Comparison of ENCODE assay signal across 19 cellular contexts in the genomic region with DNA sequence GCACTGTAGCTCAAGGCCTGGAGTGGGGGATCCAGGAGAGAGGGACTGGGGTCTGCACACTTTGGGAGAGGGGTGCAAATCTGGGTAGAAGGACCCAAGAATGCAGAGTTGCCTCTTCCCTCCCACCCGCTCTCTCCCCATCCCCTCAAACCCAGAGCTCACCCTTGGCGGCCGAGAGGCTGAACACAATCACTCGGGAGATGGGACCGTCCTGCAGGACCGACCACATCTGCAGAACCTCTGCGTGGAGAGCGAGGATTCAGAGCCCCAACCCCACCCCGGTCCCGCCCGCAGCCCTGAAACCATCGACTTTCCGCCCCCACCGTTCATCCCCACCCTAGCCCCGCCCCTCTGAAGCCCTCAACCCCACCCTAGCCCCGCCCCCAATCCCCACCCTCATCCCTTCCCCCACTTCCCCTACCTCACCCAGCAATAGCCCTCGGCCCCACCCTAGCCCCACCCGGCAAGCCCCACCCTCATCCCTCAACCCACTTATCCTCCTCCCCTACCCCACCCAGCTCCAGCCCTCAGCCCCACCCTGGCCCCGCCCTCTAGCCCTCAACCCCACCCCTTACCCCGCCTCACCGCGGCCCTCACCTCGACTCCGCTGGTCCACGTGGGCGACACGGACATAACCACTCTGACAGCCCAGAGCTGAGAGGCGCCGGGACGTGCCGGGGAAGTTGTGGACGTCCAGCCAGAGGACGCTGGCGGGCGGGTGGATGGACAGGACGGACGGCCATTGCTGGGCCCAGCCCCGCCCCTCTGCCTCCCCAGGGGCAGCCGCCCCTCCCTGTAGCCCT. TPM values are rescaled to one million over a fixed set of nuclear protein-coding genes. Genes with fewer than 3 reads are reported as not detected.
A peak's percentile ranks its signal among the peaks of the same experiment; 100 is the strongest.
DNase-seq lines count a peak whose midpoint lies in the region.
"Had no signal": no experiment of that assay in that cellular context is flagged by ENCODE, and none has a peak within 500 bp of the region (broad histone marks: within the 10 kb centered on the region; RNA-seq: fewer than 3 reads in every experiment).

No MANE protein-coding gene starts in this region.

- no peaks in the 10 kb centered on the region for H3K36me3 Mint-ChIP-seq in activated CD4-positive, alpha-beta memory T cell treated with anti-CD3 and anti-CD28 coated beads for 36 hours

- no peaks in the 10 kb centered on the region for H3K9me3 ChIP-seq in HUES6 (ENCODE audit: control insufficient read depth, insufficient read depth, low read depth, low read length)
- H3K9me3 ChIP-seq in effector memory CD4-positive, alpha-beta T cell (ENCODE audit: control insufficient read depth, low read length), result no peaks in the 10 kb centered on the region
- H3K9me3 ChIP-seq: ascending aorta had no signal

- H3K9ac ChIP-seq in HUES6 (ENCODE audit: low read length), result no peak overlapping the region

- peaks cover 6% of the 10 kb centered on the region for H3K4me1 Mint-ChIP-seq in activated CD4-positive, alpha-beta memory T cell treated with anti-CD3 and anti-CD28 coated beads for 36 hours (ENCODE audit: low read depth)

- peaks cover 3% of the 10 kb centered on the region; the same call in 1 of the 2 replicates for H3K36me3 ChIP-seq in HUES6 (ENCODE audit: control insufficient read depth, insufficient read depth, low read length)
- H3K36me3 ChIP-seq in effector memory CD4-positive, alpha-beta T cell (ENCODE audit: control insufficient read depth, insufficient read depth, low read length), result no peaks in the 10 kb centered on the region
- H3K36me3 ChIP-seq: ascending aorta had no signal

- H3K27me3 ChIP-seq in HUES6 (ENCODE audit: control insufficient read depth, insufficient read depth, low read length), result no peaks in the 10 kb centered on the region
- H3K27me3 ChIP-seq in effector memory CD4-positive, alpha-beta T cell (replicated peaks; ENCODE audit: control insufficient read depth, insufficient read depth, low read length, poor library complexity, severe bottlenecking), result no peaks in the 10 kb centered on the region
- H3K27me3 ChIP-seq: ascending aorta had no signal

- CTCF ChIA-PET in activated CD4-positive, alpha-beta memory T cell treated with anti-CD3 and anti-CD28 coated beads for 36 hours (lab: Charles Lee), result interaction anchor here (0.8 kb wide), 1 partner anchor 43 kb away, joined by 3 read pairs; no protein-coding TSS in a partner anchor

- intact Hi-C loops in activated CD4-positive, alpha-beta memory T cell treated with anti-CD3 and anti-CD28 coated beads for 36 hours (cut with micrococcal nuclease), result no loop called here

- no peak overlapping the region for H3K27ac ChIP-seq in HUES6 (ENCODE audit: low read depth, low read length)
- H3K27ac ChIP-seq in effector memory CD4-positive, alpha-beta T cell (ENCODE audit: insufficient read depth, low read length, poor library complexity, severe bottlenecking), result no peak overlapping the region
- H3K27ac ChIP-seq: ascending aorta had no signal

- H3K4me3 Mint-ChIP-seq in activated CD4-positive, alpha-beta memory T cell treated with anti-CD3 and anti-CD28 coated beads for 36 hours, result no peak overlapping the region
- H3K4me3 Mint-ChIP-seq: activated CD4-positive, alpha-beta T cell treated with anti-CD3 and anti-CD28 coated beads, Interleukin-2, amount 10 ng/mL, durations not matched to agents 24 days and 14 days; immature natural killer cell; T-helper 1 cell treated with Interleukin-12 subunit alpha and Interleukin-12 subunit beta and Interleukin-4 antibody, amounts not matched to agents 30 μg/mL and 1 μg/mL, for 36 hours had no signal

- H3K27ac Mint-ChIP-seq in activated CD4-positive, alpha-beta memory T cell treated with anti-CD3 and anti-CD28 coated beads for 36 hours, result no peak overlapping the region
- H3K27ac Mint-ChIP-seq: activated CD4-positive, alpha-beta T cell treated with anti-CD3 and anti-CD28 coated beads, Interleukin-2, amount 10 ng/mL, durations not matched to agents 24 days and 14 days; T-helper 1 cell treated with Interleukin-12 subunit alpha and Interleukin-12 subunit beta and Interleukin-4 antibody, amounts not matched to agents 30 μg/mL and 1 μg/mL, for 36 hours had no signal

- peak overlapping the region; percentile 68 for H3K4me3 ChIP-seq in HUES6 (ENCODE audit: low read depth, low read length)
- H3K4me3 ChIP-seq in effector memory CD4-positive, alpha-beta T cell (ENCODE audit: insufficient read depth, low read depth, low read length, poor library complexity, severe bottlenecking), result no peak overlapping the region
- H3K4me3 ChIP-seq: ascending aorta had no signal

- no peaks in the 10 kb centered on the region for H3K9me3 Mint-ChIP-seq in activated CD4-positive, alpha-beta memory T cell treated with anti-CD3 and anti-CD28 coated beads for 36 hours
- H3K9me3 Mint-ChIP-seq: activated CD4-positive, alpha-beta T cell treated with anti-CD3 and anti-CD28 coated beads, Interleukin-2, amount 10 ng/mL, durations not matched to agents 24 days and 14 days; T-helper 1 cell treated with Interleukin-12 subunit alpha and Interleukin-12 subunit beta and Interleukin-4 antibody, amounts not matched to agents 30 μg/mL and 1 μg/mL, for 36 hours had no signal

- no peaks in the 10 kb centered on the region for H3K27me3 Mint-ChIP-seq in activated CD4-positive, alpha-beta memory T cell treated with anti-CD3 and anti-CD28 coated beads for 36 hours
- H3K27me3 Mint-ChIP-seq: activated CD4-positive, alpha-beta T cell treated with anti-CD3 and anti-CD28 coated beads, Interleukin-2, amount 10 ng/mL, durations not matched to agents 24 days and 14 days had no signal

- peak; percentile 13 for DNase-seq in AG08395 (ENCODE audit: low spot score)
- DNase-seq in dermis blood vessel endothelial cell, result peak; percentile 30
- peak; percentile 94 for DNase-seq in iPS-NIHi7 (ENCODE audit: extremely low spot score)
- DNase-seq in activated CD4-positive, alpha-beta T cell treated with anti-CD3 and anti-CD28 coated beads for 48 hours, result no peak
- no peak for DNase-seq in effector memory CD4-positive, alpha-beta T cell
- DNase-seq in GM19240 (ENCODE audit: insufficient read length, low spot score), result no peak
- no peak for DNase-seq in activated CD4-positive, alpha-beta memory T cell treated with anti-CD3 and anti-CD28 coated beads for 36 hours
- DNase-seq: activated CD4-positive, alpha-beta T cell treated with anti-CD3 and anti-CD28 coated beads, Interleukin-2, amount 10 ng/mL, durations not matched to agents 24 days and 14 days; activated T-cell treated with anti-CD3 and anti-CD28 coated beads, Interleukin-2, amount 50 U/mL, for 48 hours; AML-193; GOT3; immature natural killer cell; MM.1S; NCI-H345; stimulated activated naive CD8-positive, alpha-beta T cell treated with anti-CD3 and anti-CD28 coated beads, Interleukin-15, Interleukin-2, amounts not matched to agents 100 U/mL and 50 U/mL, for 24 hours had no signal

- H3K4me1 ChIP-seq in HUES6 (ENCODE audit: control insufficient read depth, insufficient read depth, low read length), result peaks cover 9% of the 10 kb centered on the region; the same call in 1 of the 2 replicates
- H3K4me1 ChIP-seq in effector memory CD4-positive, alpha-beta T cell (ENCODE audit: control insufficient read depth, insufficient read depth, low read length, poor library complexity, severe bottlenecking), result peaks cover 1% of the 10 kb centered on the region

- POLR2A ChIA-PET in activated CD4-positive, alpha-beta memory T cell treated with anti-CD3 and anti-CD28 coated beads for 36 hours (lab: Charles Lee), result no interaction called here

RNA-seq across cellular contexts. Expression of gene KPTN, which starts 4.1 kb away (rescaled TPM):
- total RNA-seq in dermis blood vessel endothelial cell, result 4.3 and 6.7 TPM in 2 replicates
- 1 to 10 TPM; 7.0 to 9.2 TPM for total RNA-seq in activated CD4-positive, alpha-beta memory T cell treated with anti-CD3 and anti-CD28 coated beads for 36 hours

RNA-seq across cellular contexts. Expression of gene SLC8A2, which starts 8.2 kb away (rescaled TPM):
- total RNA-seq in dermis blood vessel endothelial cell, result 0.17 TPM in 1 of 2 replicates, not detected in the other
- under 1 TPM in 1 of 2 experiments, not detected in 1; 0.14 TPM for total RNA-seq in activated CD4-positive, alpha-beta memory T cell treated with anti-CD3 and anti-CD28 coated beads for 36 hours
- total RNA-seq: activated CD4-positive, alpha-beta T cell treated with anti-CD3 and anti-CD28 coated beads, Interleukin-2, amount 10 ng/mL, durations not matched to agents 24 days and 14 days; ascending aorta; epithelial cell of proximal tubule had no signal

RNA-seq across cellular contexts. Expression of gene NAPA, which starts 35.0 kb away (rescaled TPM):
- total RNA-seq in dermis blood vessel endothelial cell, result 80.3 and 99.1 TPM in 2 replicates
- total RNA-seq in activated CD4-positive, alpha-beta memory T cell treated with anti-CD3 and anti-CD28 coated beads for 36 hours, result 10 to 100 TPM; 67.3 to 70.4 TPM

Comparison
In these comparisons a context has a peak if more than half of its experiments do, and no peak if none do; other contexts are left out.
1. DNase-seq: peak in AG08395 (single experiment), dermis blood vessel endothelial cell (single experiment) and iPS-NIHi7 (single experiment); none in activated CD4-positive, alpha-beta T cell treated with anti-CD3 and anti-CD28 coated beads for 48 hours (single experiment), effector memory CD4-positive, alpha-beta T cell (0 of 3), GM19240 (single experiment) and activated CD4-positive, alpha-beta memory T cell treated with anti-CD3 and anti-CD28 coated beads for 36 hours (single experiment).